ENCODE assay signal across 21 cellular contexts in the genomic region with DNA sequence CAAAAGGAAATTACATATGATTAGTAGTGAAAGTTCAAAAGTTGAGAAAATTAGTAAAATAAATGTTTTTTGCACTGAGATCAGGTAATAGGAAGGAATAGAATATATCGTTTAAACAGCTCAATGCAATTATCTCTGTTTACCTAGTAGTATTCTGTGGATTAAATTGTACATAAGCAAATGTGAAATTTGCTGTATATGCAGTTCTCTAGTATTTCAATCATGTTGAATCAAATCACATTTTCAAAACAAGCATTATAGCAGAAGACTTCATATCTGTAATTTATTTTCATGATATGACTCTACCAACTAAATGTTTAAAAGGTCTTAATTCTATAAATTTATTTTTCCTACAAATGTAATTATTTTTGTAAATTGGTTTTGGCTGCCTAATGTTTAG. TPM values are rescaled to one million over a fixed set of nuclear protein-coding genes. Genes with fewer than 3 reads are reported as not detected.
A peak's percentile ranks its signal among the peaks of the same experiment; 100 is the strongest.
DNase-seq lines count a peak whose midpoint lies in the region; ATAC-seq, FAIRE-seq and TF ChIP-seq lines count a peak whose summit lies in the region.
"Had no signal": no experiment of that assay in that cellular context is flagged by ENCODE, and none has a peak within 500 bp of the region (broad histone marks: within the 10 kb centered on the region; RNA-seq: fewer than 3 reads in every experiment).

No MANE protein-coding gene starts in this region.

- in situ Hi-C loops in HepG2 (cut with HindIII; ENCODE audit: extremely low pct_ligation_motif_present, low pct_unique_long_range_greater_than_20kb) (no loop called here), IMR-90 (cut with MboI; ENCODE audit: low sequenced_read_pairs) (loop anchor here (25.0 kb wide), 1 partner anchor 739 kb away; no protein-coding TSS in a partner anchor)

- no peak overlapping the region for H2BK15ac ChIP-seq in IMR-90 (ENCODE audit: low read depth, low read length)

- FAIRE-seq in HepG2 (lab: Jason Lieb, UNC) (no peak), islet of Langerhans (lab: Jason Lieb, UNC) (peak; percentile 90)
- FAIRE-seq: G401.6, GM12892, GM19239 had no signal

- H3K9ac ChIP-seq in HepG2 (ENCODE audit: insufficient read depth, low read depth, low read length) = no peak overlapping the region
- no peak overlapping the region for H3K9ac ChIP-seq in IMR-90 (ENCODE audit: low read depth, low read length)

- H2BK120ac ChIP-seq in IMR-90 (ENCODE audit: low read depth, low read length) = no peak overlapping the region

- H3K36me3 ChIP-seq in HepG2 (replicated peaks in 1 of 2; ENCODE audit: control insufficient read depth in 1 of 2, insufficient read depth in 2 of 2, low read length in 2 of 2) = peaks cover 19 to 68% of the 10 kb centered on the region in 2 experiments
- peaks cover 0 to 63% (median 25%) of the 10 kb centered on the region in 4 donors for H3K36me3 ChIP-seq in right lobe of liver
- H3K36me3 ChIP-seq in IMR-90 (ENCODE audit: control insufficient read depth, insufficient read depth, low read length) = peaks cover 23% of the 10 kb centered on the region
- peaks cover 0 to 63% (median 0%) of the 10 kb centered on the region in 3 donors for H3K36me3 ChIP-seq in tibial nerve

- TF ChIP-seq POLR2A in HepG2 (IDR thresholded peaks at IDR 0.05; ENCODE audit: insufficient read depth in 1 of 2, low read depth in 2 of 2, low read length in 2 of 2) = no peak
- TF ChIP-seq POLR2A in right lobe of liver (IDR thresholded peaks at IDR 0.05) = no peak
- no peak for TF ChIP-seq POLR2A in IMR-90 (IDR thresholded peaks at IDR 0.05; ENCODE audit: low read depth, low read length)
- no peak for TF ChIP-seq POLR2A in tibial nerve (IDR thresholded peaks at IDR 0.05)

- TF ChIP-seq RAD21 in HepG2 (CRISPR knock-in tag; IDR thresholded peaks at IDR 0.05) (no peak), IMR-90 (IDR thresholded peaks at IDR 0.05; ENCODE audit: low read length) (no peak)

- H3K56ac ChIP-seq in IMR-90 (ENCODE audit: extremely low read depth, insufficient read depth, low read length) = no peak overlapping the region

- H4K5ac ChIP-seq in IMR-90 (ENCODE audit: low read depth, low read length) = no peak overlapping the region

- H3K9me1 ChIP-seq in IMR-90 (ENCODE audit: insufficient read depth, low read length) = peaks cover 5% of the 10 kb centered on the region; the same call in 1 of the 2 replicates

- no peak overlapping the region for H3K23ac ChIP-seq in IMR-90 (ENCODE audit: low read depth, low read length)

- no peak overlapping the region for H3K27ac ChIP-seq in HepG2 (ENCODE audit: extremely low read length, insufficient read depth, low read length)
- H3K27ac ChIP-seq in right lobe of liver = no peak overlapping the region
- no peak overlapping the region for H3K27ac ChIP-seq in IMR-90 (ENCODE audit: insufficient read depth, low read length)
- no peak overlapping the region for H3K27ac ChIP-seq in tibial nerve

- no peak overlapping the region for H3K4me2 ChIP-seq in HepG2 (ENCODE audit: low read depth, low read length)
- H3K4me2 ChIP-seq in IMR-90 (ENCODE audit: low read depth, low read length) = no peak overlapping the region
- H3K4me2 ChIP-seq: GM23338 had no signal

- TF ChIP-seq CTCF in HepG2 (CRISPR knock-in tag; IDR thresholded peaks at IDR 0.05) (no peak), right lobe of liver (IDR thresholded peaks at IDR 0.05) (no peak), IMR-90 (conservative IDR thresholded peaks at IDR 0.05; ENCODE audit: low read depth, low read length) (no peak), tibial nerve (IDR thresholded peaks at IDR 0.05) (no peak)

- no peak overlapping the region for H4K8ac ChIP-seq in IMR-90 (ENCODE audit: low read depth in 2 of 2, low read length in 2 of 2)

- intact Hi-C loops in HepG2 (cut with micrococcal nuclease; ENCODE audit: unreplicated experiment) (no loop called here), right lobe of liver (cut with DNase I) (no loop called here), IMR-90 (cut with micrococcal nuclease) (no loop called here)

- CTCF ChIA-PET in HepG2 (lab: Yijun Ruan, JAX; ENCODE audit: low intra/inter-chr PET ratio, low total read pairs) (no interaction called here), IMR-90 (lab: Yijun Ruan, JAX) (no interaction called here)

- H4K20me1 ChIP-seq in HepG2 (ENCODE audit: insufficient read depth, low read length) (no peaks in the 10 kb centered on the region), IMR-90 (ENCODE audit: insufficient read depth, low read length) (peaks cover 10% of the 10 kb centered on the region; the same call in 1 of the 2 replicates)

- POLR2A ChIA-PET in HepG2 (lab: Yijun Ruan, JAX) = no interaction called here
- POLR2A ChIA-PET in IMR-90 (lab: Charles Lee; ENCODE audit: unreplicated experiment) = no interaction called here

- H3K18ac ChIP-seq in IMR-90 (ENCODE audit: low read depth, low read length) = no peak overlapping the region

- no peak overlapping the region for H3K14ac ChIP-seq in IMR-90 (replicated peaks; ENCODE audit: low read depth, low read length)

- no peak overlapping the region for H2AK5ac ChIP-seq in IMR-90 (ENCODE audit: low read depth, low read length)

- no peak for ATAC-seq in HepG2
- no peak for ATAC-seq in right lobe of liver
- no peak for ATAC-seq in IMR-90 (ENCODE audit: low read depth)
- ATAC-seq in HG03571 (IDR thresholded peaks at IDR 0.05; ENCODE audit: unreplicated experiment) = no peak
- no peak for ATAC-seq in GM19455 (IDR thresholded peaks at IDR 0.05; ENCODE audit: unreplicated experiment)
- ATAC-seq: GM23338 had no signal

- no peak for TF ChIP-seq EP300 in HepG2 (IDR thresholded peaks at IDR 0.05; ENCODE audit: low read depth in 2 of 2, low read length in 2 of 2)
- TF ChIP-seq EP300 in HepG2 (CRISPR knock-in tag; IDR thresholded peaks at IDR 0.05; ENCODE audit: borderline replicate concordance) = no peak
- no peak for TF ChIP-seq EP300 in tibial nerve (IDR thresholded peaks at IDR 0.05)

- H2BK20ac ChIP-seq in IMR-90 (ENCODE audit: low read depth, low read length) = no peak overlapping the region

- H3K4me3 ChIP-seq in HepG2 (replicated peaks in 1 of 3; ENCODE audit: insufficient read depth in 1 of 3, low read depth in 2 of 3, low read length in 3 of 3) (no peak overlapping the region), right lobe of liver (no peak overlapping the region), IMR-90 (ENCODE audit: insufficient read depth, low read depth, low read length) (no peak overlapping the region), tibial nerve (no peak overlapping the region)
- H3K4me3 ChIP-seq: GM23338 had no signal

- no peaks in the 10 kb centered on the region for H3K9me3 ChIP-seq in HepG2 (ENCODE audit: low read length)
- no peaks in the 10 kb centered on the region for H3K9me3 ChIP-seq in right lobe of liver
- H3K9me3 ChIP-seq in IMR-90 (ENCODE audit: control insufficient read depth, insufficient read depth, low read length) = no peaks in the 10 kb centered on the region
- no peaks in the 10 kb centered on the region for H3K9me3 ChIP-seq in tibial nerve

- no peak overlapping the region for H2BK5ac ChIP-seq in IMR-90 (ENCODE audit: low read depth, low read length, poor library complexity, severe bottlenecking)

- H4K91ac ChIP-seq in IMR-90 (ENCODE audit: insufficient read depth, low read depth, low read length) = no peak overlapping the region

- DNase-seq in HepG2 (ENCODE audit: low spot score) = no peak
- no peak for DNase-seq in right lobe of liver
- DNase-seq in IMR-90 = no peak
- no peak for DNase-seq in tibial nerve (ENCODE audit: low spot score in 2 of 2)
- DNase-seq in NCI-H82 treated with DMSO at 0.1 percent for 48 hours (lab: John Stamatoyannopoulos, UW; ENCODE audit: unreplicated experiment) = no peak
- DNase-seq: 8988T; C1 segment of cervical spinal cord; Calu3; CD4-positive, alpha-beta memory T cell; COR-L47; DMS153; DND-41; H9; HFFc6 had no signal

- no peak overlapping the region for H2AFZ ChIP-seq in HepG2 (ENCODE audit: low read length)
- H2AFZ ChIP-seq in IMR-90 (replicated peaks; ENCODE audit: low read length, poor library complexity) = no peak overlapping the region
- H2AFZ ChIP-seq: GM23338 had no signal

- H3K27me3 ChIP-seq in HepG2 (ENCODE audit: control insufficient read depth in 1 of 2, insufficient read depth in 2 of 2, low read length in 2 of 2) = no peaks in the 10 kb centered on the region
- H3K27me3 ChIP-seq in right lobe of liver = no peaks in the 10 kb centered on the region
- H3K27me3 ChIP-seq in IMR-90 (ENCODE audit: control insufficient read depth, insufficient read depth, low read length) = no peaks in the 10 kb centered on the region
- H3K27me3 ChIP-seq in tibial nerve = no peaks in the 10 kb centered on the region

- no TSS peak for BruUV-seq in HepG2 (replicated peaks; lab: Mats Ljungman, UMichigan)
- no TSS peak for BruUV-seq in IMR-90 (replicated peaks; lab: Mats Ljungman, UMichigan)

- H3K4ac ChIP-seq in IMR-90 (ENCODE audit: low read depth, low read length) = no peak overlapping the region

- WGBS in HepG2 (ENCODE audit: low lambda C conversion rate) = 93% methylated on average over 1 of the region's 1 CpG
- WGBS in right lobe of liver (ENCODE audit: insufficient coverage, low coverage, low lambda C conversion rate, missing lambda C conversion rate) = 94% methylated on average over 1 of the region's 1 CpG
- WGBS in IMR-90 (ENCODE audit: extremely low coverage in 2 of 2, insufficient read length in 1 of 2), 2 experiments = no CpG with 5 or more reads among the region's 1 CpG
- WGBS in tibial nerve, 2 donors = 72 to 73% methylated on average over 1 of the region's 1 CpG

- 0 out of 2 replicates have a peak, but pooled peaks cover 3% of the 10 kb centered on the region for H3K4me1 ChIP-seq in HepG2 (ENCODE audit: insufficient read depth, low read length)
- H3K4me1 ChIP-seq in right lobe of liver = peaks cover 0 to 19% (median 3%) of the 10 kb centered on the region in 4 donors
- no peaks in the 10 kb centered on the region for H3K4me1 ChIP-seq in IMR-90 (ENCODE audit: control insufficient read depth, insufficient read depth, low read length)
- peaks cover 0 to 40% (median 0%) of the 10 kb centered on the region in 4 donors for H3K4me1 ChIP-seq in tibial nerve

- H3K79me1 ChIP-seq in IMR-90 (ENCODE audit: low read depth in 1 of 2, low read length in 2 of 2) = peaks cover 12 to 33% of the 10 kb centered on the region in 2 experiments

- H2AK9ac ChIP-seq in IMR-90 (replicated peaks; ENCODE audit: low read depth, low read length, poor library complexity) = no peak overlapping the region

- no peaks in the 10 kb centered on the region for H3K79me2 ChIP-seq in HepG2 (ENCODE audit: insufficient read depth, low read length)

- dilution Hi-C loops in IMR-90 (cut with HindIII; ENCODE audit: low sequenced_read_pairs, unreplicated experiment) = no loop called here

RNA-seq across cellular contexts. Expression of a gene that starts 31.6 kb away (rescaled TPM):
- total RNA-seq in HepG2 (2016; rRNA removed; fragmentation: Illumina TruSeq; extraction: Trizol) = 61.4 and 62.3 TPM in 2 replicates
- total RNA-seq in HepG2 (2016; cell fraction: cytosol; rRNA removed; fragmentation: Illumina TruSeq; extraction: Trizol; ENCODE audit: low read depth) = 20.6 and 24.7 TPM in 2 replicates
- total RNA-seq in HepG2 (2016; cell fraction: insoluble cytoplasmic fraction; rRNA removed; fragmentation: Illumina TruSeq; extraction: Trizol) = 58.6 TPM in 2 replicates
- total RNA-seq in HepG2 (2016; cell fraction: membrane; rRNA removed; fragmentation: Illumina TruSeq; extraction: Trizol) = 55.8 and 67.6 TPM in 2 replicates
- total RNA-seq in HepG2 (2016; cell fraction: nucleus; rRNA removed; fragmentation: Illumina TruSeq; extraction: Trizol) = 88.9 and 104 TPM in 2 replicates
- 35.3 and 44.8 TPM in 2 replicates for polyA plus RNA-seq in HepG2 (2011; rRNA removed)
- polyA plus RNA-seq in HepG2 (2011; cell fraction: cytosol; rRNA removed) = 18.4 and 22.5 TPM in 2 replicates
- polyA plus RNA-seq in HepG2 (2011; cell fraction: nucleus; rRNA removed) = 53.6 and 55.5 TPM in 2 replicates
- 46.5 and 98.8 TPM in 2 replicates for polyA plus RNA-seq in HepG2 (2012)
- 11.8 and 15.3 TPM in 2 replicates for polyA plus RNA-seq in HepG2 (2016; cell fraction: cytosol; fragmentation: Illumina TruSeq; extraction: Trizol; ENCODE audit: low read depth)
- 41.0 and 41.5 TPM in 2 replicates for polyA plus RNA-seq in HepG2 (2016; cell fraction: insoluble cytoplasmic fraction; fragmentation: Illumina TruSeq; extraction: Trizol; ENCODE audit: low read depth)
- polyA plus RNA-seq in HepG2 (2016; cell fraction: membrane; fragmentation: Illumina TruSeq; extraction: Trizol; ENCODE audit: low read depth) = 30.8 and 35.3 TPM in 2 replicates
- 84.9 and 97.5 TPM in 2 replicates for polyA plus RNA-seq in HepG2 (2016; cell fraction: nucleus; fragmentation: Illumina TruSeq; extraction: Trizol; ENCODE audit: insufficient read depth, low read depth)
- 41.9 and 108 TPM in 2 replicates for polyA minus RNA-seq in HepG2 (2011; rRNA and poly(A)+ RNA removed; ENCODE audit: low replicate concordance)
- polyA minus RNA-seq in HepG2 (2011; cell fraction: cytosol; rRNA and poly(A)+ RNA removed) = 29.6 and 32.2 TPM in 2 replicates
- polyA minus RNA-seq in HepG2 (2011; cell fraction: nucleus; rRNA and poly(A)+ RNA removed) = 110 and 150 TPM in 2 replicates
- 100 to 1,000 TPM in 2 of 6 experiments, 10 to 100 TPM in 4; 49.4 to 129 (median 74.5) TPM for total RNA-seq in right lobe of liver
- total RNA-seq in IMR-90 (2012; rRNA removed) = 168 and 187 TPM in 2 replicates
- polyA plus RNA-seq in IMR-90 (2012; rRNA removed) = 61.6 and 74.1 TPM in 2 replicates
- polyA plus RNA-seq in IMR-90 (2012; cell fraction: cytosol; rRNA removed) = 28.0 and 39.0 TPM in 2 replicates
- 35.1 and 131 TPM in 2 replicates for polyA plus RNA-seq in IMR-90 (2012; cell fraction: nucleus; rRNA removed; ENCODE audit: low replicate concordance)
- 100 to 1,000 TPM; 203 to 300 (median 245) TPM for total RNA-seq in tibial nerve
